ENCODE assay signal across 13 cellular contexts in genomic region chr6:125444234-125444949, GRCh38.
DNase-seq lines count a peak whose midpoint lies in the region; ATAC-seq and TF ChIP-seq lines count a peak whose summit lies in the region.
"Had no signal": no experiment of that assay in that cellular context is flagged by ENCODE, and none has a peak within 500 bp of the region (broad histone marks: within the 10 kb centered on the region; RNA-seq: fewer than 3 reads in every experiment).

No MANE protein-coding gene starts in this region.

- TF ChIP-seq CTCF in fibroblast of mammary gland (conservative IDR thresholded peaks at IDR 0.05; ENCODE audit: control insufficient read depth, insufficient read depth, low read depth, low read length): no peak
- TF ChIP-seq CTCF in testis (IDR thresholded peaks at IDR 0.05): no peak

- H2BK15ac ChIP-seq in mesendoderm (replicated peaks; ENCODE audit: low read depth): no peak overlapping the region

- no peak overlapping the region for H4K5ac ChIP-seq in mesendoderm (ENCODE audit: low read length)

- no peaks in the 10 kb centered on the region for H3K27me3 ChIP-seq in SJSA1 (replicated peaks)
- H3K27me3 ChIP-seq in mesendoderm (ENCODE audit: insufficient read depth, low read length, poor library complexity): no peaks in the 10 kb centered on the region
- no peaks in the 10 kb centered on the region for H3K27me3 ChIP-seq in testis

- POLR2A ChIA-PET in activated CD4-positive, alpha-beta T cell treated with anti-CD3 and anti-CD28 coated beads for 36 hours (lab: Charles Lee): no interaction called here

- ATAC-seq in HG03045 (IDR thresholded peaks at IDR 0.05; ENCODE audit: unreplicated experiment) (no peak), HG02763 (IDR thresholded peaks at IDR 0.05; ENCODE audit: unreplicated experiment) (no peak)
- ATAC-seq in activated CD4-positive, alpha-beta T cell treated with anti-CD3 and anti-CD28 coated beads for 36 hours: no peak
- ATAC-seq: activated naive CD4-positive, alpha-beta T cell treated with anti-CD3 and anti-CD28 coated beads, Interleukin-2, amount 50 U/mL, for 72 hours; CD8-positive, alpha-beta T cell had no signal

- no peak overlapping the region for H3K4ac ChIP-seq in mesendoderm (ENCODE audit: low read depth, low read length)

- no peaks in the 10 kb centered on the region for H3K79me1 ChIP-seq in mesendoderm (ENCODE audit: low read length)

- TF ChIP-seq POLR2A in testis (IDR thresholded peaks at IDR 0.05): no peak

- no peaks in the 10 kb centered on the region for H3K36me3 Mint-ChIP-seq in activated CD4-positive, alpha-beta T cell treated with anti-CD3 and anti-CD28 coated beads for 36 hours (ENCODE audit: low read depth)
- H3K36me3 Mint-ChIP-seq: activated naive CD4-positive, alpha-beta T cell treated with anti-CD3 and anti-CD28 coated beads, Interleukin-2, amount 50 U/mL, for 72 hours; CD8-positive, alpha-beta T cell had no signal

- H3K79me2 ChIP-seq in mesendoderm (ENCODE audit: control insufficient read depth, insufficient read depth, low read length): no peaks in the 10 kb centered on the region

- no peak overlapping the region for H3K9ac ChIP-seq in mesendoderm (ENCODE audit: low read length)

- no peak overlapping the region for H4K8ac ChIP-seq in mesendoderm (ENCODE audit: low read depth, low read length)

- H3K4me2 ChIP-seq in mesendoderm (ENCODE audit: low read length): no peak overlapping the region

- peaks cover 17% of the 10 kb centered on the region for H3K27me3 Mint-ChIP-seq in activated CD4-positive, alpha-beta T cell treated with anti-CD3 and anti-CD28 coated beads for 36 hours

- WGBS in mesendoderm (ENCODE audit: extremely low coverage, insufficient coverage, low lambda C conversion rate): no CpG with 5 or more reads among the region's 15 CpGs
- WGBS in testis, 2 donors: 28 to 33% methylated on average over 14 to 15 of the region's 15 CpGs

- no peak overlapping the region for H3K23ac ChIP-seq in mesendoderm (ENCODE audit: low read length)

- no peak overlapping the region for H2BK120ac ChIP-seq in mesendoderm (ENCODE audit: low read depth, low read length)

- no peak overlapping the region for H3K4me3 ChIP-seq in SJSA1
- no peak overlapping the region for H3K4me3 ChIP-seq in fibroblast of mammary gland (ENCODE audit: control insufficient read depth, low read depth, low read length)
- no peak overlapping the region for H3K4me3 ChIP-seq in mesendoderm (ENCODE audit: low read length)
- no peak overlapping the region for H3K4me3 ChIP-seq in testis

- H3K56ac ChIP-seq in mesendoderm (ENCODE audit: low read length): no peak overlapping the region

- H3K9me3 Mint-ChIP-seq in activated CD4-positive, alpha-beta T cell treated with anti-CD3 and anti-CD28 coated beads for 36 hours (ENCODE audit: low read depth): no peaks in the 10 kb centered on the region
- H3K9me3 Mint-ChIP-seq: activated naive CD4-positive, alpha-beta T cell treated with anti-CD3 and anti-CD28 coated beads, Interleukin-2, amount 50 U/mL, for 72 hours; CD8-positive, alpha-beta T cell had no signal

- H3K4me1 ChIP-seq in SJSA1 (replicated peaks) (no peaks in the 10 kb centered on the region), mesendoderm (ENCODE audit: control insufficient read depth, low read depth, low read length) (peaks cover 2% of the 10 kb centered on the region), testis (peaks cover 6% of the 10 kb centered on the region)

- H3K27ac ChIP-seq in SJSA1: no peak overlapping the region
- no peak overlapping the region for H3K27ac ChIP-seq in mesendoderm (ENCODE audit: low read depth, low read length)
- peak overlapping the region in 1 of 2 donors; percentile 66 for H3K27ac ChIP-seq in testis

- H3K4me3 Mint-ChIP-seq in activated CD4-positive, alpha-beta T cell treated with anti-CD3 and anti-CD28 coated beads for 36 hours: no peak overlapping the region
- H3K4me3 Mint-ChIP-seq: CD8-positive, alpha-beta T cell had no signal

- no peak overlapping the region for H3K27ac Mint-ChIP-seq in activated CD4-positive, alpha-beta T cell treated with anti-CD3 and anti-CD28 coated beads for 36 hours
- H3K27ac Mint-ChIP-seq: activated naive CD4-positive, alpha-beta T cell treated with anti-CD3 and anti-CD28 coated beads, Interleukin-2, amount 50 U/mL, for 72 hours; CD8-positive, alpha-beta T cell had no signal

- H3K9me3 ChIP-seq in SJSA1 (replicated peaks): no peaks in the 10 kb centered on the region
- no peaks in the 10 kb centered on the region for H3K9me3 ChIP-seq in testis

- H3K18ac ChIP-seq in mesendoderm (ENCODE audit: low read length): no peak overlapping the region

- CTCF ChIA-PET in activated CD4-positive, alpha-beta T cell treated with anti-CD3 and anti-CD28 coated beads for 36 hours (lab: Charles Lee): no interaction called here

- H2AK5ac ChIP-seq in mesendoderm (ENCODE audit: low read length): no peak overlapping the region

- no peaks in the 10 kb centered on the region for H3K4me1 Mint-ChIP-seq in activated CD4-positive, alpha-beta T cell treated with anti-CD3 and anti-CD28 coated beads for 36 hours

- H2BK5ac ChIP-seq in mesendoderm (ENCODE audit: low read length): no peak overlapping the region

- H3K36me3 ChIP-seq in SJSA1 (no peaks in the 10 kb centered on the region), mesendoderm (ENCODE audit: control insufficient read depth, insufficient read depth, low read length) (no peaks in the 10 kb centered on the region), testis (ENCODE audit: low read depth, missing control alignments) (no peaks in the 10 kb centered on the region)

- peak; percentile 21 to 47 for DNase-seq in SJSA1 (ENCODE audit: low read depth in 1 of 2, low spot score in 2 of 2)
- DNase-seq in fibroblast of mammary gland (ENCODE audit: low read depth): peak; percentile 1
- DNase-seq in mesendoderm: peak; percentile 19
- DNase-seq in testis: peak; percentile 83
- no peak for DNase-seq in germinal center (ENCODE audit: low spot score)
- DNase-seq in activated CD4-positive, alpha-beta T cell treated with anti-CD3 and anti-CD28 coated beads for 36 hours: no peak
- DNase-seq: activated CD8-positive, alpha-beta memory T cell treated with anti-CD3 and anti-CD28 coated beads for 24 hours; effector CD8-positive, alpha-beta T cell; NCI-H146 had no signal

- intact Hi-C loops in testis (cut with DNase I; ENCODE audit: low total_unique reads): no loop called here
- intact Hi-C loops in activated CD4-positive, alpha-beta T cell treated with anti-CD3 and anti-CD28 coated beads for 36 hours (cut with DNase I, micrococcal nuclease): no loop called here

Comparison
In these comparisons a context has a peak if more than half of its experiments do, and no peak if none do; other contexts are left out.
1. DNase-seq: peak in SJSA1 (2 of 2), fibroblast of mammary gland (single experiment), mesendoderm (single experiment) and testis (single experiment); none in germinal center (single experiment) and activated CD4-positive, alpha-beta T cell treated with anti-CD3 and anti-CD28 coated beads for 36 hours (single experiment).